In genomic region chr5:103098993-103099392, GRCh38 we compare ENCODE assay signal across 15 cellular contexts.
"Had no signal": no experiment of that assay in that cellular context is flagged by ENCODE, and none has a peak within 500 bp of the region (broad histone marks: within the 10 kb centered on the region; RNA-seq: fewer than 3 reads in every experiment).

No MANE protein-coding gene starts in this region.

- H3K27me3 ChIP-seq: breast epithelium, dorsolateral prefrontal cortex, heart right ventricle, uterus had no signal

- H3K4me1 ChIP-seq: breast epithelium, parathyroid adenoma, uterus had no signal

- H3K36me3 ChIP-seq: breast epithelium, uterus had no signal

- DNase-seq: activated CD4-positive, alpha-beta memory T cell treated with anti-CD3 and anti-CD28 coated beads for 36 hours; activated CD4-positive, alpha-beta T cell treated with anti-CD3 and anti-CD28 coated beads for 1 hour; activated gamma-delta T cell treated with Interleukin-2 at 50 U/mL for 16 hours; activated naive CD8-positive, alpha-beta T cell treated with anti-CD3 and anti-CD28 coated beads for 36 hours; activated T-cell treated with anti-CD3 and anti-CD28 coated beads, Interleukin-2, amount 50 U/mL, for 72 hours; anterior cingulate cortex; dorsolateral prefrontal cortex; foreskin melanocyte; heart right ventricle; kidney; uterus had no signal

- H3K9me3 ChIP-seq: breast epithelium, heart right ventricle, uterus had no signal

- ATAC-seq: activated T-cell treated with anti-CD3 and anti-CD28 coated beads, Interleukin-2, amount 50 U/mL, for 72 hours; esophagus mucosa; heart right ventricle had no signal

- H3K4me3 ChIP-seq: breast epithelium, dorsolateral prefrontal cortex, heart right ventricle, skin epidermis, uterus had no signal

- H3K27ac ChIP-seq: breast epithelium, dorsolateral prefrontal cortex, heart right ventricle, parathyroid adenoma, skin epidermis, uterus had no signal
